Comparison of ENCODE assay signal across 1 cellular context in genomic region chr3:15875016-15875689, GRCh38.
TF ChIP-seq lines count a peak whose summit lies in the region.

No MANE protein-coding gene starts in this region.

TF ChIP-seq in SK-N-SH, 30 proteins besides CTCF, POLR2A, EP300 and RAD21 (continued from another document):
- TF ChIP-seq USF1 (IDR thresholded peaks at IDR 0.05; ENCODE audit: borderline replicate concordance, low read depth): no peak
- no peak for TF ChIP-seq SIN3A (IDR thresholded peaks at IDR 0.05; ENCODE audit: borderline replicate concordance, low read depth, low read length)
- peak; percentile 68 for TF ChIP-seq NFIC (IDR thresholded peaks at IDR 0.05; ENCODE audit: borderline replicate concordance)
- TF ChIP-seq MEF2A (IDR thresholded peaks at IDR 0.05; ENCODE audit: borderline replicate concordance, low read depth): no peak
- TF ChIP-seq POLR2AphosphoS5 (IDR thresholded peaks at IDR 0.05; ENCODE audit: low read depth, low read length): 0 out of 2 replicates have a peak, but pooled peaks have one; percentile 28
- no peak for TF ChIP-seq GATA2 (CRISPR knock-in tag; IDR thresholded peaks at IDR 0.05)
- TF ChIP-seq FOSL2 (IDR thresholded peaks at IDR 0.05; ENCODE audit: borderline replicate concordance, low read depth): peak; percentile 91
- peak; percentile 72; the same call in 1 of the 2 replicates for TF ChIP-seq TEAD4 (IDR thresholded peaks at IDR 0.05; ENCODE audit: borderline replicate concordance, insufficient read depth)
- TF ChIP-seq, protein P1, sequence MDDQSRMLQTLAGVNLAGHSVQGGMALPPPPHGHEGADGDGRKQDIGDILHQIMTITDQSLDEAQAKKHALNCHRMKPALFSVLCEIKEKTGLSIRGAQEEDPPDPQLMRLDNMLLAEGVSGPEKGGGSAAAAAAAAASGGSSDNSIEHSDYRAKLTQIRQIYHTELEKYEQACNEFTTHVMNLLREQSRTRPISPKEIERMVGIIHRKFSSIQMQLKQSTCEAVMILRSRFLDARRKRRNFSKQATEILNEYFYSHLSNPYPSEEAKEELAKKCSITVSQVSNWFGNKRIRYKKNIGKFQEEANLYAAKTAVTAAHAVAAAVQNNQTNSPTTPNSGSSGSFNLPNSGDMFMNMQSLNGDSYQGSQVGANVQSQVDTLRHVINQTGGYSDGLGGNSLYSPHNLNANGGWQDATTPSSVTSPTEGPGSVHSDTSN (IDR thresholded peaks at IDR 0.05): peak; percentile 95
- TF ChIP-seq GABPA (IDR thresholded peaks at IDR 0.05; ENCODE audit: low read depth): no peak
- TF ChIP-seq REST (IDR thresholded peaks at IDR 0.05; ENCODE audit: low read depth, low read length): no peak
- TF ChIP-seq FOXM1 (IDR thresholded peaks at IDR 0.05; ENCODE audit: low read depth): no peak
